Comparison of ENCODE assay signal across 34 cellular contexts in genomic region chr1:51385776-51386175, GRCh38. TPM values are rescaled to one million over a fixed set of nuclear protein-coding genes. Genes with fewer than 3 reads are reported as not detected.
"Had no signal": no experiment of that assay in that cellular context is flagged by ENCODE, and none has a peak within 500 bp of the region (broad histone marks: within the 10 kb centered on the region; RNA-seq: fewer than 3 reads in every experiment).

No MANE protein-coding gene starts in this region.

- H3K27me3 Mint-ChIP-seq: activated B cell treated with CpG ODN at 0.5 μM for 24 hours; activated CD8-positive, alpha-beta T cell treated with anti-CD3 and anti-CD28 coated beads for 36 hours; activated naive CD4-positive, alpha-beta T cell treated with anti-CD3 and anti-CD28 coated beads, Interleukin-2, amount 50 U/mL, for 24 hours; activated naive CD8-positive, alpha-beta T cell treated with anti-CD3 and anti-CD28 coated beads for 36 hours; activated naive CD8-positive, alpha-beta T cell treated with anti-CD3 and anti-CD28 coated beads, Interleukin-2, amount 50 U/mL, for 24 hours; brain; T-cell had no signal

- H3K4me3 ChIP-seq: adrenal gland, ascending aorta, breast epithelium, cardiac muscle cell, colonic mucosa, esophagus squamous epithelium, gastroesophageal sphincter, heart right ventricle had no signal

- H3K9me3 ChIP-seq: colonic mucosa, esophagus squamous epithelium had no signal

- ATAC-seq: activated CD4-positive, CD25-positive, alpha-beta regulatory T cell treated with anti-CD3 and anti-CD28 coated beads, Interleukin-2, amount 50 U/mL, for 24 hours; activated CD8-positive, alpha-beta T cell treated with anti-CD3 and anti-CD28 coated beads for 36 hours; activated naive CD8-positive, alpha-beta T cell treated with anti-CD3 and anti-CD28 coated beads, Interleukin-2, amount 50 U/mL, for 24 hours; gastroesophageal sphincter; heart right ventricle; T-cell had no signal

- H3K27ac Mint-ChIP-seq: activated B cell treated with CpG ODN at 0.5 μM for 24 hours; activated CD8-positive, alpha-beta T cell treated with anti-CD3 and anti-CD28 coated beads for 36 hours; activated naive CD4-positive, alpha-beta T cell treated with anti-CD3 and anti-CD28 coated beads for 36 hours; activated naive CD4-positive, alpha-beta T cell treated with anti-CD3 and anti-CD28 coated beads, Interleukin-2, amount 50 U/mL, for 24 hours; activated naive CD8-positive, alpha-beta T cell treated with anti-CD3 and anti-CD28 coated beads for 36 hours; activated naive CD8-positive, alpha-beta T cell treated with anti-CD3 and anti-CD28 coated beads, Interleukin-2, amount 50 U/mL, for 24 hours; activated T-helper 1 cell treated with anti-CD3 and anti-CD28 coated beads, Interleukin-12 subunit alpha, Interleukin-12 subunit beta, Interleukin-2, Interleukin-4 antibody, amounts not matched to agents 30 ng/mL and 10 ng/mL and 1 ng/mL, durations not matched to agents 14 hours and 24 hours and 36 hours; activated T-helper 2 cell treated with anti-CD3 and anti-CD28 coated beads, Interferon-gamma antibody, Interleukin-2, Interleukin-4, amounts not matched to agents 10 μg/mL and 5 μg/mL and 100 μg/mL, durations not matched to agents 14 hours and 24 hours and 36 hours; brain; T-cell; T-helper 1 cell treated with Interleukin-12 subunit alpha and Interleukin-12 subunit beta and Interleukin-4 antibody, amounts not matched to agents 30 μg/mL and 1 μg/mL, for 36 hours; T-helper 2 cell treated with Interferon-gamma antibody and Interleukin-4, amounts not matched to agents 5 μg/mL and 100 μg/mL, for 36 hours had no signal

- H3K4me3 Mint-ChIP-seq: activated B cell treated with CpG ODN at 0.5 μM for 24 hours; activated CD8-positive, alpha-beta T cell treated with anti-CD3 and anti-CD28 coated beads for 36 hours; activated naive CD4-positive, alpha-beta T cell treated with anti-CD3 and anti-CD28 coated beads for 36 hours; activated naive CD4-positive, alpha-beta T cell treated with anti-CD3 and anti-CD28 coated beads, Interleukin-2, amount 50 U/mL, for 24 hours; activated naive CD8-positive, alpha-beta T cell treated with anti-CD3 and anti-CD28 coated beads for 36 hours; activated naive CD8-positive, alpha-beta T cell treated with anti-CD3 and anti-CD28 coated beads, Interleukin-2, amount 50 U/mL, for 24 hours; activated T-helper 1 cell treated with anti-CD3 and anti-CD28 coated beads, Interleukin-12 subunit alpha, Interleukin-12 subunit beta, Interleukin-2, Interleukin-4 antibody, amounts not matched to agents 30 ng/mL and 10 ng/mL and 1 ng/mL, durations not matched to agents 14 hours and 24 hours and 36 hours; brain; T-cell; T-helper 1 cell treated with Interleukin-12 subunit alpha and Interleukin-12 subunit beta and Interleukin-4 antibody, amounts not matched to agents 30 μg/mL and 1 μg/mL, for 36 hours; T-helper 2 cell treated with Interferon-gamma antibody and Interleukin-4, amounts not matched to agents 5 μg/mL and 100 μg/mL, for 36 hours had no signal

- DNase-seq: activated B cell treated with CpG ODN at 0.5 μM for 24 hours; activated CD4-positive, alpha-beta T cell treated with anti-CD3 and anti-CD28 coated beads for 48 hours; activated CD4-positive, alpha-beta T cell treated with anti-CD3 and anti-CD28 coated beads, Interleukin-2, amount 50 U/mL, for 1 hour; activated CD4-positive, alpha-beta T cell treated with anti-CD3 and anti-CD28 coated beads, Interleukin-2, amount 50 U/mL, for 48 hours; activated CD8-positive, alpha-beta memory T cell treated with anti-CD3 and anti-CD28 coated beads for 24 hours; activated CD8-positive, alpha-beta T cell treated with anti-CD3 and anti-CD28 coated beads for 36 hours; activated effector memory CD4-positive, alpha-beta T cell treated with anti-CD3 and anti-CD28 coated beads, Interleukin-2, amount 50 U/mL, for 16 hours; activated naive CD4-positive, alpha-beta T cell treated with anti-CD3 and anti-CD28 coated beads for 36 hours; activated naive CD8-positive, alpha-beta T cell treated with anti-CD3 and anti-CD28 coated beads for 36 hours; activated naive CD8-positive, alpha-beta T cell treated with anti-CD3 and anti-CD28 coated beads, Interleukin-2, amount 50 U/mL, for 24 hours; activated T-cell treated with anti-CD3 and anti-CD28 coated beads, Interleukin-2, amount 50 U/mL, for 48 hours; adrenal gland; central memory CD4-positive, alpha-beta T cell; cerebellar nuclear complex; colonic mucosa; effector CD8-positive, alpha-beta T cell; esophagus squamous epithelium; foreskin melanocyte; heart right ventricle; T-cell; T1000; WERI-Rb-1 had no signal

- H3K4me1 Mint-ChIP-seq: activated B cell treated with CpG ODN at 0.5 μM for 24 hours; activated naive CD4-positive, alpha-beta T cell treated with anti-CD3 and anti-CD28 coated beads, Interleukin-2, amount 50 U/mL, for 24 hours; activated naive CD8-positive, alpha-beta T cell treated with anti-CD3 and anti-CD28 coated beads, Interleukin-2, amount 50 U/mL, for 24 hours; brain had no signal

- FAIRE-seq: endothelial cell of umbilical vein had no signal

RNA-seq across cellular contexts. Expression of gene TTC39A, which starts 55.4 kb away (rescaled TPM):
- total RNA-seq: activated naive CD4-positive, alpha-beta T cell treated with anti-CD3 and anti-CD28 coated beads for 36 hours; activated naive CD8-positive, alpha-beta T cell treated with anti-CD3 and anti-CD28 coated beads for 36 hours; activated T-helper 1 cell treated with anti-CD3 and anti-CD28 coated beads, Interleukin-12 subunit alpha, Interleukin-12 subunit beta, Interleukin-2, Interleukin-4 antibody, amounts not matched to agents 30 ng/mL and 10 ng/mL and 1 ng/mL, durations not matched to agents 14 hours and 24 hours and 36 hours; ascending aorta had no signal
